In genomic region chr2:219002395-219003266, GRCh38 we compare ENCODE assay signal across 8 cellular contexts. TPM values are rescaled to one million over a fixed set of nuclear protein-coding genes. Genes with fewer than 3 reads are reported as not detected.
DNase-seq lines count a peak whose midpoint lies in the region; ATAC-seq and TF ChIP-seq lines count a peak whose summit lies in the region.
"Had no signal": no experiment of that assay in that cellular context is flagged by ENCODE, and none has a peak within 500 bp of the region (broad histone marks: within the 10 kb centered on the region; RNA-seq: fewer than 3 reads in every experiment).

No MANE protein-coding gene starts in this region.

- no peaks in the 10 kb centered on the region for H3K36me3 Mint-ChIP-seq in activated naive CD4-positive, alpha-beta T cell treated with anti-CD3 and anti-CD28 coated beads for 36 hours (ENCODE audit: low read depth)

- peaks cover 9% of the 10 kb centered on the region for H3K4me1 Mint-ChIP-seq in activated naive CD4-positive, alpha-beta T cell treated with anti-CD3 and anti-CD28 coated beads for 36 hours (ENCODE audit: low read depth)

- peak overlapping the region; percentile 42 for H3K4me3 Mint-ChIP-seq in activated naive CD4-positive, alpha-beta T cell treated with anti-CD3 and anti-CD28 coated beads for 36 hours

- ATAC-seq in left ventricle myocardium superior = peak; percentile 20
- no peak for ATAC-seq in HG03457 (IDR thresholded peaks at IDR 0.05; ENCODE audit: unreplicated experiment)

- intact Hi-C loops in activated naive CD4-positive, alpha-beta T cell treated with anti-CD3 and anti-CD28 coated beads for 36 hours (cut with micrococcal nuclease) = loop anchor here (1.0 to 2.0 kb wide), 2 partner anchors 22 to 150 kb away; no protein-coding TSS in a partner anchor
- intact Hi-C loops in left ventricle myocardium superior (cut with micrococcal nuclease) = no loop called here

- in situ Hi-C loops in GM13977 (cut with MboI; ENCODE audit: low pct_unique_long_range_greater_than_20kb, low sequenced_read_pairs, unreplicated experiment) = no loop called here

- H3K27ac Mint-ChIP-seq in activated naive CD4-positive, alpha-beta T cell treated with anti-CD3 and anti-CD28 coated beads for 36 hours = no peak overlapping the region

- no peak for DNase-seq in GM13977 (ENCODE audit: low spot score)
- DNase-seq in NCI-H2227 treated with DMSO at 0.1 percent for 48 hours (lab: John Stamatoyannopoulos, UW) = peak; percentile 63
- peak; percentile 76 for DNase-seq in activated naive CD4-positive, alpha-beta T cell treated with anti-CD3 and anti-CD28 coated beads for 36 hours
- peak; percentile 48 for DNase-seq in left ventricle myocardium superior
- DNase-seq in stimulated activated CD4-positive, alpha-beta T cell treated with anti-CD3 and anti-CD28 coated beads, Interleukin-1b, Interleukin-23, amount 100 ng/mL, for 48 hours = peak; percentile 61
- no peak for DNase-seq in occipital lobe (lab: John Stamatoyannopoulos, UW)

- CTCF ChIA-PET in activated naive CD4-positive, alpha-beta T cell treated with anti-CD3 and anti-CD28 coated beads for 36 hours (lab: Charles Lee) = interaction anchor here (0.7 to 2.3 kb wide), 10 partner anchors 8 to 291 kb away, joined by 3 to 10 read pairs (median 5); no protein-coding TSS in a partner anchor

- TF ChIP-seq CTCF in GM13977 (IDR thresholded peaks at IDR 0.05; ENCODE audit: extremely low read depth, insufficient read depth, missing control alignments) = peak; percentile 67

- H3K27me3 Mint-ChIP-seq in activated naive CD4-positive, alpha-beta T cell treated with anti-CD3 and anti-CD28 coated beads for 36 hours (ENCODE audit: low read depth) = peaks cover 59% of the 10 kb centered on the region

- no peaks in the 10 kb centered on the region for H3K9me3 Mint-ChIP-seq in activated naive CD4-positive, alpha-beta T cell treated with anti-CD3 and anti-CD28 coated beads for 36 hours

RNA-seq across cellular contexts. Expression of gene CRYBA2, which starts 9.4 kb away (rescaled TPM):
- total RNA-seq in activated naive CD4-positive, alpha-beta T cell treated with anti-CD3 and anti-CD28 coated beads for 36 hours = not detected
- not detected for total RNA-seq in left ventricle myocardium superior
- not detected for total RNA-seq in occipital lobe
- total RNA-seq: activated CD8-positive, alpha-beta memory T cell treated with anti-CD3 and anti-CD28 coated beads for 36 hours had no signal

RNA-seq across cellular contexts. Expression of gene FEV, which starts 17.6 kb away (rescaled TPM):
- total RNA-seq in activated naive CD4-positive, alpha-beta T cell treated with anti-CD3 and anti-CD28 coated beads for 36 hours = not detected
- total RNA-seq in left ventricle myocardium superior (not detected), occipital lobe (not detected)
- total RNA-seq: activated CD8-positive, alpha-beta memory T cell treated with anti-CD3 and anti-CD28 coated beads for 36 hours had no signal

RNA-seq across cellular contexts. Expression of gene CFAP65, which starts 38.7 kb away (rescaled TPM):
- not detected for total RNA-seq in activated naive CD4-positive, alpha-beta T cell treated with anti-CD3 and anti-CD28 coated beads for 36 hours
- total RNA-seq in left ventricle myocardium superior (not detected), occipital lobe (0.16 TPM)
- total RNA-seq: activated CD8-positive, alpha-beta memory T cell treated with anti-CD3 and anti-CD28 coated beads for 36 hours had no signal

RNA-seq across cellular contexts. Expression of gene CDK5R2, which starts 43.2 kb away (rescaled TPM):
- total RNA-seq in activated naive CD4-positive, alpha-beta T cell treated with anti-CD3 and anti-CD28 coated beads for 36 hours = not detected
- total RNA-seq in left ventricle myocardium superior (not detected), occipital lobe (6.2 TPM)
- total RNA-seq: activated CD8-positive, alpha-beta memory T cell treated with anti-CD3 and anti-CD28 coated beads for 36 hours had no signal

RNA-seq across cellular contexts. Expression of gene IHH, which starts 58.1 kb away (rescaled TPM):
- total RNA-seq in activated naive CD4-positive, alpha-beta T cell treated with anti-CD3 and anti-CD28 coated beads for 36 hours = not detected
- not detected for total RNA-seq in left ventricle myocardium superior
- total RNA-seq in occipital lobe = 0.16 TPM
- total RNA-seq: activated CD8-positive, alpha-beta memory T cell treated with anti-CD3 and anti-CD28 coated beads for 36 hours had no signal

Comparison
In these comparisons a context has a peak if more than half of its experiments do, and no peak if none do; other contexts are left out.
1. DNase-seq: peak in NCI-H2227 treated with DMSO at 0.1 percent for 48 hours (single experiment), activated naive CD4-positive, alpha-beta T cell treated with anti-CD3 and anti-CD28 coated beads for 36 hours (single experiment), left ventricle myocardium superior (single experiment) and stimulated activated CD4-positive, alpha-beta T cell treated with anti-CD3 and anti-CD28 coated beads, Interleukin-1b, Interleukin-23, amount 100 ng/mL, for 48 hours (single experiment); none in GM13977 (single experiment) and occipital lobe (single experiment).